In genomic region chr10:7703140-7703539, GRCh38 we compare ENCODE assay signal across 1 cellular context.
TF ChIP-seq lines count a peak whose summit lies in the region.

TSS of gene ITIH2 (plus strand) at chr10:7703316. CDS start at chr10:7703435, 119 bp downstream.

TF ChIP-seq in HepG2, 621 proteins besides CTCF, POLR2A, EP300 and RAD21 (continued from another document and continues in another):
- TF ChIP-seq CERS6 (CRISPR knock-in tag; IDR thresholded peaks at IDR 0.05) (no peak), KLF12 (CRISPR knock-in tag; IDR thresholded peaks at IDR 0.05; ENCODE audit: borderline replicate concordance) (no peak), ZBTB33 (CRISPR knock-in tag; IDR thresholded peaks at IDR 0.05) (no peak), REXO4 (CRISPR knock-in tag; IDR thresholded peaks at IDR 0.05; ENCODE audit: borderline replicate concordance) (no peak), SKI (IDR thresholded peaks at IDR 0.05; ENCODE audit: partially characterized antibody) (no peak), THAP11 (CRISPR knock-in tag; IDR thresholded peaks at IDR 0.05) (peak; percentile 23; the same call in 1 of the 2 replicates), PLSCR1 (CRISPR knock-in tag; IDR thresholded peaks at IDR 0.05; ENCODE audit: borderline replicate concordance) (no peak), KMT2A (CRISPR knock-in tag; IDR thresholded peaks at IDR 0.05) (no peak), AGO1 (IDR thresholded peaks at IDR 0.05; ENCODE audit: low read depth, low read length, poor library complexity, severe bottlenecking) (no peak), PREB (CRISPR knock-in tag; IDR thresholded peaks at IDR 0.05) (no peak), ZNF432 (CRISPR knock-in tag; IDR thresholded peaks at IDR 0.05; ENCODE audit: borderline replicate concordance) (no peak), TCF12 (IDR thresholded peaks at IDR 0.05) (no peak), TCF12 (CRISPR knock-in tag; IDR thresholded peaks at IDR 0.05) (no peak), JARID2 (CRISPR knock-in tag; IDR thresholded peaks at IDR 0.05; ENCODE audit: insufficient replicate concordance) (no peak), SRSF1 (optimal IDR thresholded peaks at IDR 0.05; ENCODE audit: low read depth, low read length) (no peak), ZNF292 (CRISPR knock-in tag; IDR thresholded peaks at IDR 0.05; ENCODE audit: borderline replicate concordance, low read depth) (no peak), ELF1 (CRISPR knock-in tag; IDR thresholded peaks at IDR 0.05) (no peak), ARID5B (CRISPR knock-in tag; IDR thresholded peaks at IDR 0.05) (peak; percentile 68), ZFP41 (CRISPR knock-in tag; IDR thresholded peaks at IDR 0.05; ENCODE audit: borderline replicate concordance) (no peak), RFX5 (IDR thresholded peaks at IDR 0.05; ENCODE audit: low read depth, low read length) (no peak), MED8 (CRISPR knock-in tag; IDR thresholded peaks at IDR 0.05; ENCODE audit: insufficient replicate concordance) (peak; percentile 43), ZNF775 (CRISPR knock-in tag; IDR thresholded peaks at IDR 0.05; ENCODE audit: borderline replicate concordance) (no peak), ZBTB10 (CRISPR knock-in tag; IDR thresholded peaks at IDR 0.05; ENCODE audit: borderline replicate concordance) (no peak), ZNF207 (IDR thresholded peaks at IDR 0.05; ENCODE audit: borderline replicate concordance) (no peak), SP2 (CRISPR knock-in tag; IDR thresholded peaks at IDR 0.05) (no peak), ZNF724P (CRISPR knock-in tag; IDR thresholded peaks at IDR 0.05; ENCODE audit: borderline replicate concordance) (no peak), NCOA5 (CRISPR knock-in tag; IDR thresholded peaks at IDR 0.05) (no peak), ZNF83 (CRISPR knock-in tag; IDR thresholded peaks at IDR 0.05; ENCODE audit: borderline replicate concordance) (no peak), ZNF136 (CRISPR knock-in tag; IDR thresholded peaks at IDR 0.05; ENCODE audit: low read depth) (no peak; the same call in 1 of the 2 replicates), ZNF10 (CRISPR knock-in tag; IDR thresholded peaks at IDR 0.05; ENCODE audit: borderline replicate concordance, low read depth) (no peak), ADNP (CRISPR knock-in tag; IDR thresholded peaks at IDR 0.05) (no peak), POLR2AphosphoS2 (IDR thresholded peaks at IDR 0.05; ENCODE audit: low read depth, low read length) (no peak), THAP8 (CRISPR knock-in tag; IDR thresholded peaks at IDR 0.05; ENCODE audit: borderline replicate concordance) (no peak), NCOA1 (CRISPR knock-in tag; IDR thresholded peaks at IDR 0.05) (no peak), KIAA2018 (CRISPR knock-in tag; IDR thresholded peaks at IDR 0.05; ENCODE audit: borderline replicate concordance) (no peak), E2F5 (CRISPR knock-in tag; conservative IDR thresholded peaks at IDR 0.05) (no peak), ZNF776 (CRISPR knock-in tag; IDR thresholded peaks at IDR 0.05) (no peak), ERF (CRISPR knock-in tag; IDR thresholded peaks at IDR 0.05) (peak; percentile 16; the same call in 1 of the 2 replicates), XBP1 (CRISPR knock-in tag; IDR thresholded peaks at IDR 0.05) (no peak)
